8 cellular contexts compared by ENCODE assay signal in the genomic region with DNA sequence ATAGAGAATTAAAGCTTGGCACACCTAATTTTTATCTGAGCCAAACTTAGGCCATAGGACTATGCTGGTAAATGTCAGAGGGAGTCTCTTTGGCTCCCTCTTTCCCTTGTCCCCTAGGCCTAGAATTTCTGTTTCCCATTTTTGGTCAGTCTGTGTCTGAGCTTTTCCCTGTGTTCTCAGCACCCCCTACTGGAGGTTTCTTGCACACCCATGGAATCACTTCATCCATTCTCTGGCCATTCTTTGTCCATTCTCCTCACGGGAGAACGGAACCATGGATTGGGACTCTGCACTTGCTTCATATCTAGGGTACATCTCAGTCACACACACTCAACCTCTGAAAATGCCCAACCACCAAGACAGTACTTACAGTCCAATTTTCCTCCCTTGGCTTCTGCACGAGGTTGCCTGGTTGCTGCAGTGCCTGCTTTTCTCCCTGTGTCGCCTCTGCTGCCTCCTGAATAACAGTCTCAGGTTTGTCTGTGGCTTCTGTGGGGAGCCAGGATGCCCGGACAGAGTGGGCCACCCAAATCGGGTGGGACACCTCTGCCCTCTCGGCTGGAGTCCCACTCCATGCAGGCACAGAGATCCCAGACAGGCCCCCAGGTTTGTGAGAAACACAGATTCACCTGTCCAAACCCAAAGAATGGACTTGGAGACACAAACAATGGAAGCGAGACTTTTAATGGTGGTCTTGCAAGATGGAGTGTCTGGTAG. TPM values are rescaled to one million over a fixed set of nuclear protein-coding genes. Genes with fewer than 3 reads are reported as not detected.
A peak's percentile ranks its signal among the peaks of the same experiment; 100 is the strongest.
DNase-seq lines count a peak whose midpoint lies in the region; ATAC-seq and TF ChIP-seq lines count a peak whose summit lies in the region.

No MANE protein-coding gene starts in this region.

- no peaks in the 10 kb centered on the region for H3K27me3 ChIP-seq in adrenal gland

- H3K36me3 ChIP-seq in adrenal gland (replicated peaks in 1 of 2), result no peaks in the 10 kb centered on the region

- H3K9me3 ChIP-seq in adrenal gland (replicated peaks in 1 of 3), result peaks cover 0 to 5% (median 0%) of the 10 kb centered on the region in 3 donors

- H3K27ac ChIP-seq in adrenal gland, result no peak overlapping the region

- WGBS in adrenal gland, 4 donors, result 83 to 92% (median 90%) methylated on average over 8 of the region's 8 CpGs

- no peaks in the 10 kb centered on the region for H3K4me1 ChIP-seq in adrenal gland (replicated peaks in 1 of 2)

- DNase-seq in SKM-1 treated with dmso at 0.1 percent for 144 hours (lab: John Stamatoyannopoulos, UW; ENCODE audit: unreplicated experiment) (peak; percentile 28), SKM-1 (lab: John Stamatoyannopoulos, UW; ENCODE audit: unreplicated experiment) (no peak), LNCaP clone FGC (ENCODE audit: low read depth) (no peak), adrenal gland (peak; percentile 55 to 80 (median 69)), iPS DF 4.7 (ENCODE audit: extremely low read depth, low spot score) (peak; percentile 66), T1000 (lab: John Stamatoyannopoulos, UW) (no peak)
- peak; percentile 48 for DNase-seq in stimulated activated CD4-positive, alpha-beta T cell treated with anti-CD3 and anti-CD28 coated beads, Interleukin-15, amount 100 ng/mL, for 24 hours

- TF ChIP-seq CTCF in LNCaP clone FGC (IDR thresholded peaks at IDR 0.05; ENCODE audit: control insufficient read depth, extremely low read depth, insufficient read depth) (peak; percentile 77), adrenal gland (IDR thresholded peaks at IDR 0.05) (peak; percentile 75 to 88 (median 80))

- intact Hi-C loops in adrenal gland (cut with DNase I), result loop anchor here (10.0 kb wide), 2 partner anchors 253 to 723 kb away; a partner anchor contains a TSS

- no peak for TF ChIP-seq POLR2A in adrenal gland (IDR thresholded peaks at IDR 0.05)

- H3K4me3 ChIP-seq in LNCaP clone FGC (ENCODE audit: low read depth, low read length) (no peak overlapping the region), adrenal gland (no peak overlapping the region)

- no peak for ATAC-seq in HG03432 (IDR thresholded peaks at IDR 0.05; ENCODE audit: unreplicated experiment)

RNA-seq across cellular contexts. Expression of a gene that starts 35.1 kb away (rescaled TPM):
- total RNA-seq in adrenal gland, result 10 to 100 TPM; 16.6 to 77.7 (median 27.5) TPM
- 10 to 100 TPM in 1 of 3 donors, 1 to 10 TPM in 2; 8.4 to 42.0 (median 8.8) TPM for polyA plus RNA-seq in adrenal gland

Comparison
In these comparisons a context has a peak if more than half of its experiments do, and no peak if none do; other contexts are left out.
1. DNase-seq: peak in SKM-1 treated with dmso at 0.1 percent for 144 hours (single experiment), adrenal gland (7 of 7), iPS DF 4.7 (single experiment) and stimulated activated CD4-positive, alpha-beta T cell treated with anti-CD3 and anti-CD28 coated beads, Interleukin-15, amount 100 ng/mL, for 24 hours (single experiment); none in SKM-1 (single experiment), LNCaP clone FGC (single experiment) and T1000 (single experiment).